ENCODE assay signal across 17 cellular contexts in the genomic region with DNA sequence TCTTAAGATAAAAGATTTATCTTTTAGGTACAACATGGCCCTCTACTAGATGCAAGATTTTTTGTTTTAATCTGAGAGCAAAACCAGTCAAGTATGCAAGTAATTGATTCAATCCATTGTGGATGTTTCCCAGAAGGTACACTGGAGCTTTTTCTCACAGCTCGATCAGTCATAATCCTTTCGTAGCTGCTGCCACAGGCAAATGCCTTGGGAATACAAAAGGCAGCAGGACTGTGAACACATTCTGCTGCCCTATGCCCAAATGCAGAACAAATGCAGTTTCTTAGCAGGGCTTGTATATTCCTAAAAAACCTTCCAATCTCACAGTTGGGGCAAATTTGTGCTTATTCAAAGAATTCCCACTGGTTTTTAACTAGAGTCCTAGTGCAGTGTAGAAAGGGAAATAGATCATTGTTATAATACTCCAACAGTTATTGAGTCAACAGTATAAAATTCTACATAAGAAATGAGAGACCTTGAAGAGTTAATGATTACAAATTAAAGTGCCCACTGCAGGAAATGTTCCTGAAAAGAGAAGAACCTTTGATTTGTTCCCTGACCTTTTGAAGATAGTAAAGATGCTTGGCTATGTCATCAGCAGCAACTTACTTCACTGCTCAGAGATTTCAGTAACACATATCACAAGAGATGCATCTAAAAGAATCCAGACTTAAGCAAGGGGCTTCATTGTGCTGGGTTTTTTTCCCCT. TPM values are rescaled to one million over a fixed set of nuclear protein-coding genes. Genes with fewer than 3 reads are reported as not detected.
DNase-seq lines count a peak whose midpoint lies in the region; ATAC-seq and TF ChIP-seq lines count a peak whose summit lies in the region.
"Had no signal": no experiment of that assay in that cellular context is flagged by ENCODE, and none has a peak within 500 bp of the region (broad histone marks: within the 10 kb centered on the region; RNA-seq: fewer than 3 reads in every experiment).

No MANE protein-coding gene starts in this region.

- no peak overlapping the region for H3K4me3 ChIP-seq in transverse colon
- no peak overlapping the region for H3K4me3 ChIP-seq in right cardiac atrium (ENCODE audit: low read length)
- H3K4me3 ChIP-seq: gastroesophageal sphincter, PC-9, skin epidermis had no signal

- H3K9me3 ChIP-seq in transverse colon (no peaks in the 10 kb centered on the region), right cardiac atrium (ENCODE audit: control insufficient read depth, low read length) (no peaks in the 10 kb centered on the region)
- H3K9me3 ChIP-seq: gastroesophageal sphincter had no signal

- no peaks in the 10 kb centered on the region for H3K27me3 Mint-ChIP-seq in activated CD8-positive, alpha-beta T cell treated with anti-CD3 and anti-CD28 coated beads for 36 hours
- H3K27me3 Mint-ChIP-seq in activated CD8-positive, alpha-beta T cell treated with anti-CD3 and anti-CD28 coated beads, Interleukin-2, amount 10 ng/mL, durations not matched to agents 7 days and 5 days (ENCODE audit: low read depth) = no peaks in the 10 kb centered on the region
- H3K27me3 Mint-ChIP-seq: activated T-cell treated with anti-CD3 and anti-CD28 coated beads, Interleukin-2, amount 50 U/mL, for 24 hours had no signal

- TF ChIP-seq CTCF in activated CD8-positive, alpha-beta T cell treated with anti-CD3 and anti-CD28 coated beads for 36 hours (IDR thresholded peaks at IDR 0.05) = no peak
- TF ChIP-seq CTCF in transverse colon (IDR thresholded peaks at IDR 0.05) (no peak), GM10266 (IDR thresholded peaks at IDR 0.05; ENCODE audit: control insufficient read depth, insufficient read depth, low read depth, missing control alignments) (no peak)

- H3K4me3 Mint-ChIP-seq in activated CD8-positive, alpha-beta T cell treated with anti-CD3 and anti-CD28 coated beads for 36 hours = no peak overlapping the region
- no peak overlapping the region for H3K4me3 Mint-ChIP-seq in activated CD8-positive, alpha-beta T cell treated with anti-CD3 and anti-CD28 coated beads, Interleukin-2, amount 10 ng/mL, durations not matched to agents 7 days and 5 days
- H3K4me3 Mint-ChIP-seq: activated T-cell treated with anti-CD3 and anti-CD28 coated beads, Interleukin-2, amount 50 U/mL, for 24 hours; neural crest cell had no signal

- intact Hi-C loops in activated CD8-positive, alpha-beta T cell treated with anti-CD3 and anti-CD28 coated beads for 36 hours (cut with micrococcal nuclease) = no loop called here
- intact Hi-C loops in transverse colon (cut with DNase I; ENCODE audit: low total_unique reads) = no loop called here
- intact Hi-C loops in right cardiac atrium (cut with DNase I) = no loop called here

- no peak for ATAC-seq in activated CD8-positive, alpha-beta T cell treated with anti-CD3 and anti-CD28 coated beads for 36 hours
- no peak for ATAC-seq in activated CD8-positive, alpha-beta T cell treated with anti-CD3 and anti-CD28 coated beads, Interleukin-2, amount 10 ng/mL, durations not matched to agents 7 days and 5 days
- no peak for ATAC-seq in right cardiac atrium
- ATAC-seq: gastroesophageal sphincter had no signal

- peak overlapping the region; percentile 6 to 63 (median 50) for H3K27ac ChIP-seq in transverse colon
- no peak overlapping the region for H3K27ac ChIP-seq in right cardiac atrium (ENCODE audit: low read length)
- H3K27ac ChIP-seq: gastroesophageal sphincter, PC-9 had no signal

- H3K36me3 ChIP-seq in transverse colon = no peaks in the 10 kb centered on the region

- CTCF ChIA-PET in activated CD8-positive, alpha-beta T cell treated with anti-CD3 and anti-CD28 coated beads for 36 hours (lab: Charles Lee) = interaction anchor here (0.8 to 1.3 kb wide), 3 partner anchors 8 to 113 kb away, joined by 3 read pairs; no protein-coding TSS in a partner anchor
- CTCF ChIA-PET in activated CD8-positive, alpha-beta T cell treated with anti-CD3 and anti-CD28 coated beads, Interleukin-2, amount 10 ng/mL, durations not matched to agents 7 days and 5 days (lab: Charles Lee) = interaction anchor here (1.9 kb wide), 1 partner anchor 68 kb away, joined by 5 read pairs; no protein-coding TSS in a partner anchor

- H3K27me3 ChIP-seq in transverse colon = no peaks in the 10 kb centered on the region
- no peaks in the 10 kb centered on the region for H3K27me3 ChIP-seq in right cardiac atrium (ENCODE audit: control insufficient read depth, insufficient read depth)
- H3K27me3 ChIP-seq: gastroesophageal sphincter had no signal

- TF ChIP-seq EP300 in transverse colon (IDR thresholded peaks at IDR 0.05; ENCODE audit: low read depth) = no peak

- H3K4me1 ChIP-seq in transverse colon (peaks cover 4 to 31% (median 25%) of the 10 kb centered on the region in 4 donors), right cardiac atrium (ENCODE audit: control insufficient read depth, insufficient read depth, low read length) (no peaks in the 10 kb centered on the region)
- H3K4me1 ChIP-seq: gastroesophageal sphincter had no signal

- TF ChIP-seq POLR2A in transverse colon (IDR thresholded peaks at IDR 0.05) = no peak

- peaks cover 49% of the 10 kb centered on the region for H3K36me3 Mint-ChIP-seq in activated CD8-positive, alpha-beta T cell treated with anti-CD3 and anti-CD28 coated beads for 36 hours (ENCODE audit: low read depth)
- H3K36me3 Mint-ChIP-seq in activated CD8-positive, alpha-beta T cell treated with anti-CD3 and anti-CD28 coated beads, Interleukin-2, amount 10 ng/mL, durations not matched to agents 7 days and 5 days (ENCODE audit: low read depth) = peaks cover 49% of the 10 kb centered on the region

- WGBS in transverse colon (ENCODE audit: low coverage in 1 of 2), 2 donors = 42 to 67% methylated on average over 2 of the region's 2 CpGs
- 68% methylated on average over 2 of the region's 2 CpGs for WGBS in right cardiac atrium

- POLR2A ChIA-PET in activated CD8-positive, alpha-beta T cell treated with anti-CD3 and anti-CD28 coated beads for 36 hours (lab: Charles Lee) = interaction anchor here (7.9 kb wide), 1 partner anchor 16 kb away, joined by 69 read pairs; a partner anchor contains a TSS
- POLR2A ChIA-PET in activated CD8-positive, alpha-beta T cell treated with anti-CD3 and anti-CD28 coated beads, Interleukin-2, amount 10 ng/mL, durations not matched to agents 7 days and 5 days (lab: Charles Lee) = interaction anchor here (1.4 kb wide), 1 partner anchor 13 kb away, joined by 5 read pairs; no protein-coding TSS in a partner anchor

- H3K9me3 Mint-ChIP-seq in activated CD8-positive, alpha-beta T cell treated with anti-CD3 and anti-CD28 coated beads for 36 hours = no peaks in the 10 kb centered on the region
- H3K9me3 Mint-ChIP-seq in activated CD8-positive, alpha-beta T cell treated with anti-CD3 and anti-CD28 coated beads, Interleukin-2, amount 10 ng/mL, durations not matched to agents 7 days and 5 days (ENCODE audit: insufficient read depth) = no peaks in the 10 kb centered on the region
- H3K9me3 Mint-ChIP-seq: activated T-cell treated with anti-CD3 and anti-CD28 coated beads, Interleukin-2, amount 50 U/mL, for 24 hours; neural crest cell had no signal

- peaks cover 62% of the 10 kb centered on the region for H3K4me1 Mint-ChIP-seq in activated CD8-positive, alpha-beta T cell treated with anti-CD3 and anti-CD28 coated beads for 36 hours (ENCODE audit: low read depth)
- H3K4me1 Mint-ChIP-seq in activated CD8-positive, alpha-beta T cell treated with anti-CD3 and anti-CD28 coated beads, Interleukin-2, amount 10 ng/mL, durations not matched to agents 7 days and 5 days (ENCODE audit: low read depth) = peaks cover 49% of the 10 kb centered on the region

- in situ Hi-C loops in transverse colon (cut with MboI; ENCODE audit: low pct_ligation_motif_present in 1 of 4, low pct_unique_long_range_greater_than_20kb in 1 of 4, low sequenced_read_pairs in 3 of 4) = no loop called here

- DNase-seq in activated CD8-positive, alpha-beta T cell treated with anti-CD3 and anti-CD28 coated beads for 36 hours = no peak
- no peak for DNase-seq in activated CD8-positive, alpha-beta T cell treated with anti-CD3 and anti-CD28 coated beads, Interleukin-2, amount 10 ng/mL, durations not matched to agents 7 days and 5 days
- DNase-seq in astrocyte of the hippocampus (ENCODE audit: low read depth, low spot score) (peak; percentile 11), midbrain (lab: John Stamatoyannopoulos, UW) (peak; percentile 25), transverse colon (no peak), mesenteric fat pad (ENCODE audit: low spot score) (no peak), right cardiac atrium (no peak), GM10266 (ENCODE audit: extremely low spot score) (no peak)
- DNase-seq: activated T-cell treated with anti-CD3 and anti-CD28 coated beads, Interleukin-2, amount 50 U/mL, for 24 hours; DMS79; NCI-H1092; NCI-H345; PC-9 had no signal

- H3K27ac Mint-ChIP-seq in activated CD8-positive, alpha-beta T cell treated with anti-CD3 and anti-CD28 coated beads for 36 hours = peak overlapping the region; percentile 77
- H3K27ac Mint-ChIP-seq in activated CD8-positive, alpha-beta T cell treated with anti-CD3 and anti-CD28 coated beads, Interleukin-2, amount 10 ng/mL, durations not matched to agents 7 days and 5 days = no peak overlapping the region

RNA-seq across cellular contexts. Expression of a gene that starts 14.1 kb away (rescaled TPM):
- total RNA-seq in activated CD8-positive, alpha-beta T cell treated with anti-CD3 and anti-CD28 coated beads for 36 hours = 100 to 1,000 TPM; 139 TPM
- total RNA-seq in activated CD8-positive, alpha-beta T cell treated with anti-CD3 and anti-CD28 coated beads, Interleukin-2, amount 10 ng/mL, durations not matched to agents 7 days and 5 days = 100 to 1,000 TPM; 159 to 169 TPM
- total RNA-seq in transverse colon (10 to 100 TPM in 3 of 4 donors, 1 to 10 TPM in 1; 10.0 to 18.7 (median 16.0) TPM), mesenteric fat pad (17.0 TPM), right cardiac atrium (1 to 10 TPM; 4.6 to 7.1 (median 6.4) TPM)
- polyA plus RNA-seq in right cardiac atrium = 3.0 TPM

RNA-seq across cellular contexts. Expression of a gene that starts 17.3 kb away (rescaled TPM):
- total RNA-seq in activated CD8-positive, alpha-beta T cell treated with anti-CD3 and anti-CD28 coated beads for 36 hours = 10 to 100 TPM; 37.2 to 38.0 TPM
- total RNA-seq in activated CD8-positive, alpha-beta T cell treated with anti-CD3 and anti-CD28 coated beads, Interleukin-2, amount 10 ng/mL, durations not matched to agents 7 days and 5 days = 10 to 100 TPM; 59.9 to 60.1 TPM
- total RNA-seq in transverse colon (10 to 100 TPM; 38.6 to 62.0 (median 56.2) TPM), mesenteric fat pad (58.7 TPM), right cardiac atrium (10 to 100 TPM; 53.3 to 60.9 (median 55.8) TPM)
- polyA plus RNA-seq in right cardiac atrium = 16.7 TPM

RNA-seq across cellular contexts. Expression of a gene that starts 53.6 kb away (rescaled TPM):
- not detected for total RNA-seq in activated CD8-positive, alpha-beta T cell treated with anti-CD3 and anti-CD28 coated beads for 36 hours
- total RNA-seq in activated CD8-positive, alpha-beta T cell treated with anti-CD3 and anti-CD28 coated beads, Interleukin-2, amount 10 ng/mL, durations not matched to agents 7 days and 5 days = under 1 TPM; 0.26 to 0.40 TPM
- total RNA-seq in transverse colon (not detected), mesenteric fat pad (not detected), right cardiac atrium (not detected)
- polyA plus RNA-seq in right cardiac atrium = not detected
- total RNA-seq: gastroesophageal sphincter, kidney epithelial cell, neural crest cell, PC-9 had no signal

Comparison
In these comparisons a context has a peak if more than half of its experiments do, and no peak if none do; other contexts are left out.
1. DNase-seq: peak in astrocyte of the hippocampus (single experiment) and midbrain (single experiment); none in activated CD8-positive, alpha-beta T cell treated with anti-CD3 and anti-CD28 coated beads for 36 hours (single experiment), activated CD8-positive, alpha-beta T cell treated with anti-CD3 and anti-CD28 coated beads, Interleukin-2, amount 10 ng/mL, durations not matched to agents 7 days and 5 days (single experiment), transverse colon (single experiment), mesenteric fat pad (single experiment), right cardiac atrium (0 of 3) and GM10266 (single experiment).